Comparison of ENCODE assay signal across 30 cellular contexts in the genomic region with DNA sequence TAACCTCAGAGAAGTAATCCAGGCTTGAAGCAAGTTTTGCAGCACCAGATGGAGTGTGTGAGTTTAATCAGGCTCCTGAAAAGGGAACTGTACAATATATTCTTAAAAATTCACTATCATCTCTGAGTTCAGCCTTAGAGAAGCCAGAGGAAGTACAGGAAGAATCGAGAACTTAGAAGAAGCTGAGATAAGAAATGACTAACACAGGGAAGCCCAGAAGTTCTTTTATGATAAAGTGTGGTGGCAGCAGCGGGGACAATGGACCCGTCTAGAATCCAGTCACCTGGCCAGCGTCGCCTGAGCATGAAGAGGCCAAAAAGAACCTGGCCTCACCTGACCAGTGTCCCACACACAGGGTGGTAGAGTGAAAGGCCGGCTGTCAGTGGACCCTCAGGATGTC.
A peak's percentile ranks its signal among the peaks of the same experiment; 100 is the strongest.
DNase-seq lines count a peak whose midpoint lies in the region; ATAC-seq, FAIRE-seq and TF ChIP-seq lines count a peak whose summit lies in the region.
"Had no signal": no experiment of that assay in that cellular context is flagged by ENCODE, and none has a peak within 500 bp of the region (broad histone marks: within the 10 kb centered on the region; RNA-seq: fewer than 3 reads in every experiment).

No MANE protein-coding gene starts in this region.

- POLR2A ChIA-PET in activated CD4-positive, alpha-beta T cell treated with anti-CD3 and anti-CD28 coated beads for 36 hours (lab: Charles Lee), result no interaction called here
- POLR2A ChIA-PET in K562 (lab: Yijun Ruan, JAX), result interaction anchor here (0.7 to 1.1 kb wide), 2 partner anchors 305 to 897 kb away, joined by 3 to 4 read pairs; no protein-coding TSS in a partner anchor

- no peak overlapping the region for H3K27ac Mint-ChIP-seq in activated CD4-positive, alpha-beta T cell treated with anti-CD3 and anti-CD28 coated beads for 36 hours
- H3K27ac Mint-ChIP-seq: CD4-positive, alpha-beta T cell; progenitor cell of endocrine pancreas; stimulated activated effector memory CD8-positive, alpha-beta T cell treated with anti-CD3 and anti-CD28 coated beads, Interleukin-12 subunit alpha, Interleukin-12 subunit beta, amount 100 ng/mL, for 72 hours had no signal

- H3K4me2 ChIP-seq in K562 (ENCODE audit: insufficient read depth, low read length), result no peak overlapping the region; the same call in 1 of the 2 replicates

- H3K4me3 Mint-ChIP-seq in activated CD4-positive, alpha-beta T cell treated with anti-CD3 and anti-CD28 coated beads for 36 hours, result no peak overlapping the region
- H3K4me3 Mint-ChIP-seq: CD4-positive, alpha-beta T cell; stimulated activated effector memory CD8-positive, alpha-beta T cell treated with anti-CD3 and anti-CD28 coated beads, Interleukin-12 subunit alpha, Interleukin-12 subunit beta, amount 100 ng/mL, for 72 hours had no signal

- no peaks in the 10 kb centered on the region for H3K36me3 Mint-ChIP-seq in activated CD4-positive, alpha-beta T cell treated with anti-CD3 and anti-CD28 coated beads for 36 hours (ENCODE audit: low read depth)
- H3K36me3 Mint-ChIP-seq: stimulated activated effector memory CD8-positive, alpha-beta T cell treated with anti-CD3 and anti-CD28 coated beads, Interleukin-12 subunit alpha, Interleukin-12 subunit beta, amount 100 ng/mL, for 72 hours had no signal

- H3K9me3 Mint-ChIP-seq in activated CD4-positive, alpha-beta T cell treated with anti-CD3 and anti-CD28 coated beads for 36 hours (ENCODE audit: low read depth), result no peaks in the 10 kb centered on the region
- H3K9me3 Mint-ChIP-seq: CD4-positive, alpha-beta T cell; stimulated activated effector memory CD8-positive, alpha-beta T cell treated with anti-CD3 and anti-CD28 coated beads, Interleukin-12 subunit alpha, Interleukin-12 subunit beta, amount 100 ng/mL, for 72 hours had no signal

- H3K9me3 ChIP-seq in K562 (replicated peaks; ENCODE audit: control insufficient read depth, insufficient read depth, low read depth, low read length), result no peaks in the 10 kb centered on the region; the same call in 1 of the 2 replicates
- H3K9me3 ChIP-seq: gastroesophageal sphincter, left lung, neutrophil had no signal

- no TSS peak for BruUV-seq in K562 (replicated peaks; lab: Mats Ljungman, UMichigan)

- H4K20me1 ChIP-seq in K562 (replicated peaks; ENCODE audit: control insufficient read depth, insufficient read depth, low read length), result no peaks in the 10 kb centered on the region

- no peaks in the 10 kb centered on the region for H3K27me3 ChIP-seq in K562 (ENCODE audit: control insufficient read depth in 2 of 2, insufficient read depth in 2 of 2, low read length in 2 of 2)

- WGBS in K562 (ENCODE audit: insufficient coverage, low coverage, missing lambda C conversion rate), result 2% methylated on average over 6 of the region's 6 CpGs

- no peak overlapping the region for H3K27ac ChIP-seq in K562 (ENCODE audit: extremely low read depth, low read depth, low read length)
- H3K27ac ChIP-seq: gastroesophageal sphincter, left lung, neutrophil had no signal

- H3K4me3 ChIP-seq in K562, result no peak overlapping the region
- H3K4me3 ChIP-seq: gastroesophageal sphincter, left lung had no signal

- TF ChIP-seq CTCF in K562 (IDR thresholded peaks at IDR 0.05 in 2 of 3, conservative IDR thresholded peaks at IDR 0.05 in 1 of 3; ENCODE audit: insufficient read depth in 2 of 3, low read depth in 1 of 3, low read length in 3 of 3), result no peak

- TF ChIP-seq POLR2A in K562 (conservative IDR thresholded peaks at IDR 0.05), result no peak

- peak; percentile 82 for TF ChIP-seq EP300 in K562 (IDR thresholded peaks at IDR 0.05; ENCODE audit: low read length)

- FAIRE-seq in K562 (lab: Jason Lieb, UNC), result peak; percentile 85
- FAIRE-seq: A204.1, endometrium, urothelium cell line had no signal

- no peak overlapping the region for H2AFZ ChIP-seq in K562 (ENCODE audit: low read depth, low read length)

- no peaks in the 10 kb centered on the region for H3K9me1 ChIP-seq in K562 (ENCODE audit: control insufficient read depth, insufficient read depth, low read length)

- peaks cover 21 to 28% of the 10 kb centered on the region in 2 experiments for H3K4me1 ChIP-seq in K562 (replicated peaks in 1 of 2; ENCODE audit: control insufficient read depth in 2 of 2, insufficient read depth in 2 of 2, low read length in 2 of 2)
- H3K4me1 ChIP-seq: gastroesophageal sphincter, left lung had no signal

- H3K27me3 Mint-ChIP-seq in activated CD4-positive, alpha-beta T cell treated with anti-CD3 and anti-CD28 coated beads for 36 hours, result no peaks in the 10 kb centered on the region
- H3K27me3 Mint-ChIP-seq: CD4-positive, alpha-beta T cell had no signal

- no peaks in the 10 kb centered on the region for H3K79me2 ChIP-seq in K562 (ENCODE audit: control insufficient read depth, insufficient read depth, low read length)

- no peak for DNase-seq in activated CD4-positive, alpha-beta T cell treated with anti-CD3 and anti-CD28 coated beads for 36 hours
- no peak for DNase-seq in activated CD4-positive, alpha-beta T cell treated with anti-CD3 and anti-CD28 coated beads, Interleukin-2, amount 50 U/mL, for 48 hours
- DNase-seq in NOMO-1 treated with dmso at 0.1 percent for 144 hours (lab: John Stamatoyannopoulos, UW; ENCODE audit: unreplicated experiment), result peak; percentile 1
- peak in 3 of 4 experiments; percentile 28 to 74 (median 69) for DNase-seq in K562 (ENCODE audit: extremely low read depth in 1 of 4, low spot score in 3 of 4)
- no peak for DNase-seq in NCI-H524 treated with DMSO at 0.1 percent for 48 hours (lab: John Stamatoyannopoulos, UW)
- DNase-seq in NCI-H1417 treated with DMSO at 0.1 percent for 48 hours (lab: John Stamatoyannopoulos, UW), result no peak
- DNase-seq: activated CD4-positive, alpha-beta T cell treated with anti-CD3 and anti-CD28 coated beads for 4 hours; activated T-cell treated with anti-CD3 and anti-CD28 coated beads, Interleukin-2, amount 50 U/mL, for 1 hour; AML-193; dermis blood vessel endothelial cell; DMS 273 treated with DMSO at 0.1 percent for 48 hours; GOT3; KBM-7; left lung; NCI-H1694 treated with DMSO at 0.1 percent for 48 hours; NCI-H2171; NCI-H510A; stimulated activated CD4-positive, alpha-beta T cell treated with anti-CD3 and anti-CD28 coated beads, Interleukin-12 subunit alpha, Interleukin-12 subunit beta, amount 100 ng/mL, for 4 hours; stimulated activated CD4-positive, alpha-beta T cell treated with anti-CD3 and anti-CD28 coated beads, Interleukin-4, amount 100 ng/mL, for 24 hours had no signal

- CTCF ChIA-PET in activated CD4-positive, alpha-beta T cell treated with anti-CD3 and anti-CD28 coated beads for 36 hours (lab: Charles Lee), result interaction anchor here (1.5 kb wide), 1 partner anchor 10 kb away, joined by 8 read pairs; no protein-coding TSS in a partner anchor
- CTCF ChIA-PET in K562 (lab: Yijun Ruan, JAX; ENCODE audit: low intra/inter-chr PET ratio), result no interaction called here

- no peaks in the 10 kb centered on the region; the same call in 2 of the 3 replicates for H3K36me3 ChIP-seq in K562 (ENCODE audit: control insufficient read depth, insufficient read depth, low read length)
- H3K36me3 ChIP-seq: gastroesophageal sphincter, left lung, neutrophil had no signal

- ATAC-seq in activated CD4-positive, alpha-beta T cell treated with anti-CD3 and anti-CD28 coated beads for 36 hours, result peak; percentile 27
- peak; percentile 51 for ATAC-seq in K562
- no peak for ATAC-seq in HG03565 (IDR thresholded peaks at IDR 0.05; ENCODE audit: unreplicated experiment)
- ATAC-seq in HG02885 (IDR thresholded peaks at IDR 0.05; ENCODE audit: poor library complexity, unreplicated experiment), result no peak
- ATAC-seq: gastroesophageal sphincter; left lung; sciatic nerve; stimulated activated effector memory CD8-positive, alpha-beta T cell treated with anti-CD3 and anti-CD28 coated beads, Interleukin-12 subunit alpha, Interleukin-12 subunit beta, amount 100 ng/mL, for 72 hours had no signal

- H3K9ac ChIP-seq in K562 (ENCODE audit: insufficient read depth in 1 of 2, low read depth in 2 of 2, low read length in 2 of 2), result no peak overlapping the region; a peak in 1 of 4 replicates

- TF ChIP-seq RAD21 in K562 (CRISPR knock-in tag; conservative IDR thresholded peaks at IDR 0.05 in 1 of 2, IDR thresholded peaks at IDR 0.05 in 1 of 2), result peak in 1 of 2 experiments; percentile 14; a peak in 1 of 4 replicates

- in situ Hi-C loops in K562 (cut with MboI), result no loop called here

- intact Hi-C loops in activated CD4-positive, alpha-beta T cell treated with anti-CD3 and anti-CD28 coated beads for 36 hours (cut with DNase I, micrococcal nuclease), result no loop called here
- intact Hi-C loops in K562 (cut with micrococcal nuclease), result no loop called here

- peaks cover 17% of the 10 kb centered on the region for H3K4me1 Mint-ChIP-seq in activated CD4-positive, alpha-beta T cell treated with anti-CD3 and anti-CD28 coated beads for 36 hours

TF ChIP-seq in K562, 482 proteins besides CTCF, POLR2A, EP300 and RAD21 (continues in another document):
- TF ChIP-seq, protein P1, sequence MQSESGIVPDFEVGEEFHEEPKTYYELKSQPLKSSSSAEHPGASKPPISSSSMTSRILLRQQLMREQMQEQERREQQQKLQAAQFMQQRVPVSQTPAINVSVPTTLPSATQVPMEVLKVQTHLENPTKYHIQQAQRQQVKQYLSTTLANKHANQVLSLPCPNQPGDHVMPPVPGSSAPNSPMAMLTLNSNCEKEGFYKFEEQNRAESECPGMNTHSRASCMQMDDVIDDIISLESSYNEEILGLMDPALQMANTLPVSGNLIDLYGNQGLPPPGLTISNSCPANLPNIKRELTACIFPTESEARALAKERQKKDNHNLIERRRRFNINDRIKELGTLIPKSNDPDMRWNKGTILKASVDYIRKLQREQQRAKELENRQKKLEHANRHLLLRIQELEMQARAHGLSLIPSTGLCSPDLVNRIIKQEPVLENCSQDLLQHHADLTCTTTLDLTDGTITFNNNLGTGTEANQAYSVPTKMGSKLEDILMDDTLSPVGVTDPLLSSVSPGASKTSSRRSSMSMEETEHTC (IDR thresholded peaks at IDR 0.05), result no peak
- TF ChIP-seq SREBF1 (IDR thresholded peaks at IDR 0.05; ENCODE audit: borderline replicate concordance, low read depth, low read length), result no peak
- TF ChIP-seq, protein P2, sequence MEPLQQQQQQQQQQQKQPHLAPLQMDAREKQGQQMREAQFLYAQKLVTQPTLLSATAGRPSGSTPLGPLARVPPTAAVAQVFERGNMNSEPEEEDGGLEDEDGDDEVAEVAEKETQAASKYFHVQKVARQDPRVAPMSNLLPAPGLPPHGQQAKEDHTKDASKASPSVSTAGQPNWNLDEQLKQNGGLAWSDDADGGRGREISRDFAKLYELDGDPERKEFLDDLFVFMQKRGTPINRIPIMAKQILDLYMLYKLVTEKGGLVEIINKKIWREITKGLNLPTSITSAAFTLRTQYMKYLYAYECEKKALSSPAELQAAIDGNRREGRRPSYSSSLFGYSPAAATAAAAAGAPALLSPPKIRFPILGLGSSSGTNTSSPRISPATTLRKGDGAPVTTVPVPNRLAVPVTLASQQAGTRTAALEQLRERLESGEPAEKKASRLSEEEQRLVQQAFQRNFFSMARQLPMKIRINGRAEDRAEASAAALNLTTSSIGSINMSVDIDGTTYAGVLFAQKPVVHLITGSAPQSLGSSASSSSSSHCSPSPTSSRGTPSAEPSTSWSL (CRISPR knock-in tag; IDR thresholded peaks at IDR 0.05; ENCODE audit: borderline replicate concordance), result no peak
- no peak for TF ChIP-seq SIN3A (IDR thresholded peaks at IDR 0.05; ENCODE audit: borderline replicate concordance in 2 of 2, control insufficient read depth in 1 of 2, low read depth in 2 of 2, low read length in 2 of 2)

Comparison
In these comparisons a context has a peak if more than half of its experiments do, and no peak if none do; other contexts are left out.
1. ATAC-seq: peak in activated CD4-positive, alpha-beta T cell treated with anti-CD3 and anti-CD28 coated beads for 36 hours (single experiment) and K562 (single experiment); none in HG03565 (single experiment) and HG02885 (single experiment).
2. DNase-seq: peak in NOMO-1 treated with dmso at 0.1 percent for 144 hours (single experiment) and K562 (3 of 4); none in activated CD4-positive, alpha-beta T cell treated with anti-CD3 and anti-CD28 coated beads for 36 hours (single experiment), activated CD4-positive, alpha-beta T cell treated with anti-CD3 and anti-CD28 coated beads, Interleukin-2, amount 50 U/mL, for 48 hours (0 of 2), NCI-H524 treated with DMSO at 0.1 percent for 48 hours (single experiment) and NCI-H1417 treated with DMSO at 0.1 percent for 48 hours (single experiment).